8 cellular contexts compared by ENCODE assay signal in the genomic region with DNA sequence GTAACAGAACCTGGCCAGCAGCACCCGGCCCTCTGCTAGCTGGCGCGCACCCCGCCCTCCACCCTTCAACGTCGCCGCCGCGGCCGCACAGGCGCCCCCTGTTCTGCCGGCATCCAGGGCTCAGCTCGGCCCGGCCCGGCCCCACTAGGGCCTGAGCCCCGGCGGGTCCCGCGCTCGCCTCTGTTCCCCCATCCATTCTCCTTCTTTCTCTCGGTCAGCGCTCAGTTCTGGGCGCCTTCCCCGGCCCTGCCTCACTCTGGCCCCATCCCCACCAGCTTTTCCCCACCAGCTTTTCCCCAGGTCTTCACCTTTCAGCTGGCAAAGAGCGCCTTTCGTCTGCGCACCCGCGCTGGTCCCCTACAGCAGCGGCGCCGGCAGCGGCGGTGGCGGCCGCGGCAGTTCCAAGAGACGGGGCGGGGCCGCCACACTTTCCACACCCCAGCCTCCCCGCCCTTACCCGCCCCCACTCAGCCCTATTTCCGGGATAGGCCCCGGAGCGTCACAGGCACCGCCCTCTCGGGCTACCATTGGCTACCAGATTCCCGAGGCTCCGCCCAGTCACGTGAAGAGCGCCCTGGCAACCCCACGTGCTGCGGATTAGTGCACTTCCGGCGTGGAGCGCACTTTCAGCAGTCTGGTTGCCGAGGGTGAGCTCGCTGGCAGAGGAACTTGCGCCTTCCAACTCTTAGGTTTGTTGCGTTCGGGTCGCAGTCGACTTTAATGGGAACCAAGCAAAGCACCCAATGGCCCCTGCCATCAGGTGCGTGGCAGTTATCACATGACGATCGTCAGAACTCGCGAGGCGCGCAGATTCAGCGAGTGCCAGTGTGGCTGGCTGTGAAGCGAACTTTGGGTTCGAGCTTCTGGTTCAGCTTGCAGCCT. TPM values are rescaled to one million over a fixed set of nuclear protein-coding genes. Genes with fewer than 3 reads are reported as not detected.
DNase-seq lines count a peak whose midpoint lies in the region; ATAC-seq and TF ChIP-seq lines count a peak whose summit lies in the region.

A gene (minus strand): TSS at position 403 of the 882 bp plus-strand sequence. CDS start 831 bp downstream, outside the sequence.

- peak; percentile 95 for ATAC-seq in GM21737 (IDR thresholded peaks at IDR 0.05; ENCODE audit: unreplicated experiment)

- in situ Hi-C loops in KBM-7 (cut with MboI; ENCODE audit: low pct_unique_long_range_greater_than_20kb, low sequenced_read_pairs), result no loop called here

- H3K4me3 Mint-ChIP-seq in nephron, result peak within 1 kb of the TSS; percentile 93 to 99 (median 97)

- H3K9me3 Mint-ChIP-seq in nephron, result peaks cover 19% of the 10 kb centered on the region

- peak within 1 kb of the TSS in 2 of 3 experiments; percentile 46 to 52 for H3K27ac Mint-ChIP-seq in nephron

- no peaks in the 10 kb centered on the region for H3K36me3 Mint-ChIP-seq in nephron (ENCODE audit: low read depth)

- H3K4me1 Mint-ChIP-seq in nephron, result peaks cover 13% of the 10 kb centered on the region

- TF ChIP-seq CTCF in fibroblast of the aortic adventitia (IDR thresholded peaks at IDR 0.05; ENCODE audit: insufficient read depth, low read length), result no peak
- no peak for TF ChIP-seq CTCF in nephron (IDR thresholded peaks at IDR 0.05; ENCODE audit: unreplicated experiment in 3 of 3)

- H3K27me3 Mint-ChIP-seq in nephron (ENCODE audit: low read depth), result peaks cover 12% of the 10 kb centered on the region

- peak; percentile 44 for DNase-seq in DMS79 (lab: John Stamatoyannopoulos, UW)
- DNase-seq in KBM-7, result peak; percentile 97
- peak; percentile 95 for DNase-seq in RKO (ENCODE audit: low spot score)
- DNase-seq in activated T-helper 1 cell treated with anti-CD3 and anti-CD28 coated beads, Interleukin-2, amount 50 U/mL, for 16 hours (ENCODE audit: low read depth in 1 of 2, low spot score in 1 of 2), result peak; percentile 90 to 93
- DNase-seq in fibroblast of the aortic adventitia (ENCODE audit: low read depth), result peak; percentile 95
- peak; percentile 97 for DNase-seq in stimulated activated naive CD4-positive, alpha-beta T cell treated with Interleukin-2 at 50 U/mL for 16 hours (lab: John Stamatoyannopoulos, UW)

- peak within 1 kb of the TSS; percentile 90 for H3K4me3 ChIP-seq in fibroblast of the aortic adventitia (ENCODE audit: low read depth, low read length)

RNA-seq across cellular contexts. Expression of the gene that starts here (rescaled TPM):
- 4.8 and 22.3 TPM in 2 replicates for total RNA-seq in fibroblast of the aortic adventitia (ENCODE audit: low replicate concordance)

Comparison
In these comparisons a context has a peak if more than half of its experiments do, and no peak if none do; other contexts are left out.
1. Peak in every context shown above with its lines: DNase-seq, ATAC-seq and H3K4me3 ChIP-seq.
2. DNase-seq: peak in every context shown above with its lines; median percentile 97 in KBM-7; 97 in stimulated activated naive CD4-positive, alpha-beta T cell treated with Interleukin-2 at 50 U/mL for 16 hours; 95 in RKO; 95 in fibroblast of the aortic adventitia; 92 in activated T-helper 1 cell treated with anti-CD3 and anti-CD28 coated beads, Interleukin-2, amount 50 U/mL, for 16 hours; 44 in DMS79.